Comparison of ENCODE assay signal across 1 cellular context in genomic region chr12:67042697-67043131, GRCh38.
TF ChIP-seq lines count a peak whose summit lies in the region.

No MANE protein-coding gene starts in this region.

TF ChIP-seq in HEK293, 187 proteins besides CTCF, POLR2A, EP300 and RAD21 (continued from another document and continues in another):
- TF ChIP-seq, protein P1, sequence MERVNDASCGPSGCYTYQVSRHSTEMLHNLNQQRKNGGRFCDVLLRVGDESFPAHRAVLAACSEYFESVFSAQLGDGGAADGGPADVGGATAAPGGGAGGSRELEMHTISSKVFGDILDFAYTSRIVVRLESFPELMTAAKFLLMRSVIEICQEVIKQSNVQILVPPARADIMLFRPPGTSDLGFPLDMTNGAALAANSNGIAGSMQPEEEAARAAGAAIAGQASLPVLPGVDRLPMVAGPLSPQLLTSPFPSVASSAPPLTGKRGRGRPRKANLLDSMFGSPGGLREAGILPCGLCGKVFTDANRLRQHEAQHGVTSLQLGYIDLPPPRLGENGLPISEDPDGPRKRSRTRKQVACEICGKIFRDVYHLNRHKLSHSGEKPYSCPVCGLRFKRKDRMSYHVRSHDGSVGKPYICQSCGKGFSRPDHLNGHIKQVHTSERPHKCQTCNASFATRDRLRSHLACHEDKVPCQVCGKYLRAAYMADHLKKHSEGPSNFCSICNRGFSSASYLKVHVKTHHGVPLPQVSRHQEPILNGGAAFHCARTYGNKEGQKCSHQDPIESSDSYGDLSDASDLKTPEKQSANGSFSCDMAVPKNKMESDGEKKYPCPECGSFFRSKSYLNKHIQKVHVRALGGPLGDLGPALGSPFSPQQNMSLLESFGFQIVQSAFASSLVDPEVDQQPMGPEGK (tag by site-specific recombination; IDR thresholded peaks at IDR 0.05): peak; percentile 42; the same call in 1 of the 2 replicates
- TF ChIP-seq ZNF48 (tag by site-specific recombination; IDR thresholded peaks at IDR 0.05): no peak
- no peak for TF ChIP-seq ZNF777 (tag by site-specific recombination; IDR thresholded peaks at IDR 0.05; ENCODE audit: borderline replicate concordance)
- peak; percentile 45; the same call in 1 of the 2 replicates for TF ChIP-seq ZNF324 (tag by site-specific recombination; IDR thresholded peaks at IDR 0.05)
- no peak for TF ChIP-seq GFI1B (tag by site-specific recombination; IDR thresholded peaks at IDR 0.05)
- no peak for TF ChIP-seq ZSCAN30 (tag by site-specific recombination; IDR thresholded peaks at IDR 0.05)
- TF ChIP-seq, protein P2, sequence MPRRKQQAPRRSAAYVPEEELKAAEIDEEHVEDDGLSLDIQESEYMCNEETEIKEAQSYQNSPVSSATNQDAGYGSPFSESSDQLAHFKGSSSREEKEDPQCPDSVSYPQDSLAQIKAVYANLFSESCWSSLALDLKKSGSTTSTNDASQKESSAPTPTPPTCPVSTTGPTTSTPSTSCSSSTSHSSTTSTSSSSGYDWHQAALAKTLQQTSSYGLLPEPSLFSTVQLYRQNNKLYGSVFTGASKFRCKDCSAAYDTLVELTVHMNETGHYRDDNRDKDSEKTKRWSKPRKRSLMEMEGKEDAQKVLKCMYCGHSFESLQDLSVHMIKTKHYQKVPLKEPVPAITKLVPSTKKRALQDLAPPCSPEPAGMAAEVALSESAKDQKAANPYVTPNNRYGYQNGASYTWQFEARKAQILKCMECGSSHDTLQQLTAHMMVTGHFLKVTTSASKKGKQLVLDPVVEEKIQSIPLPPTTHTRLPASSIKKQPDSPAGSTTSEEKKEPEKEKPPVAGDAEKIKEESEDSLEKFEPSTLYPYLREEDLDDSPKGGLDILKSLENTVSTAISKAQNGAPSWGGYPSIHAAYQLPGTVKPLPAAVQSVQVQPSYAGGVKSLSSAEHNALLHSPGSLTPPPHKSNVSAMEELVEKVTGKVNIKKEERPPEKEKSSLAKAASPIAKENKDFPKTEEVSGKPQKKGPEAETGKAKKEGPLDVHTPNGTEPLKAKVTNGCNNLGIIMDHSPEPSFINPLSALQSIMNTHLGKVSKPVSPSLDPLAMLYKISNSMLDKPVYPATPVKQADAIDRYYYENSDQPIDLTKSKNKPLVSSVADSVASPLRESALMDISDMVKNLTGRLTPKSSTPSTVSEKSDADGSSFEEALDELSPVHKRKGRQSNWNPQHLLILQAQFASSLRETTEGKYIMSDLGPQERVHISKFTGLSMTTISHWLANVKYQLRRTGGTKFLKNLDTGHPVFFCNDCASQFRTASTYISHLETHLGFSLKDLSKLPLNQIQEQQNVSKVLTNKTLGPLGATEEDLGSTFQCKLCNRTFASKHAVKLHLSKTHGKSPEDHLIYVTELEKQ (tag by site-specific recombination; IDR thresholded peaks at IDR 0.05; ENCODE audit: borderline replicate concordance): peak; percentile 85
- TF ChIP-seq TRIM28 (IDR thresholded peaks at IDR 0.05; ENCODE audit: borderline replicate concordance, low read length): peak; percentile 85
- TF ChIP-seq, protein P3, sequence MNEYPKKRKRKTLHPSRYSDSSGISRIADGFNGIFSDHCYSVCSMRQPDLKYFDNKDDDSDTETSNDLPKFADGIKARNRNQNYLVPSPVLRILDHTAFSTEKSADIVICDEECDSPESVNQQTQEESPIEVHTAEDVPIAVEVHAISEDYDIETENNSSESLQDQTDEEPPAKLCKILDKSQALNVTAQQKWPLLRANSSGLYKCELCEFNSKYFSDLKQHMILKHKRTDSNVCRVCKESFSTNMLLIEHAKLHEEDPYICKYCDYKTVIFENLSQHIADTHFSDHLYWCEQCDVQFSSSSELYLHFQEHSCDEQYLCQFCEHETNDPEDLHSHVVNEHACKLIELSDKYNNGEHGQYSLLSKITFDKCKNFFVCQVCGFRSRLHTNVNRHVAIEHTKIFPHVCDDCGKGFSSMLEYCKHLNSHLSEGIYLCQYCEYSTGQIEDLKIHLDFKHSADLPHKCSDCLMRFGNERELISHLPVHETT (tag by site-specific recombination; IDR thresholded peaks at IDR 0.05): peak; percentile 57; the same call in 1 of the 2 replicates
- TF ChIP-seq SP2 (tag by site-specific recombination; IDR thresholded peaks at IDR 0.05): 0 out of 2 replicates have a peak, but pooled peaks have one; percentile 22
- peak; percentile 68 for TF ChIP-seq HIC1 (tag by site-specific recombination; IDR thresholded peaks at IDR 0.05)
- peak; percentile 59 for TF ChIP-seq KLF8 (tag by site-specific recombination; IDR thresholded peaks at IDR 0.05)
- peak; percentile 81 for TF ChIP-seq KLF9 (tag by site-specific recombination; IDR thresholded peaks at IDR 0.05; ENCODE audit: low read depth)
- no peak for TF ChIP-seq ZNF416 (tag by site-specific recombination; IDR thresholded peaks at IDR 0.05)
- no peak for TF ChIP-seq ZNF114 (tag by site-specific recombination; IDR thresholded peaks at IDR 0.05)
- TF ChIP-seq, protein P4, sequence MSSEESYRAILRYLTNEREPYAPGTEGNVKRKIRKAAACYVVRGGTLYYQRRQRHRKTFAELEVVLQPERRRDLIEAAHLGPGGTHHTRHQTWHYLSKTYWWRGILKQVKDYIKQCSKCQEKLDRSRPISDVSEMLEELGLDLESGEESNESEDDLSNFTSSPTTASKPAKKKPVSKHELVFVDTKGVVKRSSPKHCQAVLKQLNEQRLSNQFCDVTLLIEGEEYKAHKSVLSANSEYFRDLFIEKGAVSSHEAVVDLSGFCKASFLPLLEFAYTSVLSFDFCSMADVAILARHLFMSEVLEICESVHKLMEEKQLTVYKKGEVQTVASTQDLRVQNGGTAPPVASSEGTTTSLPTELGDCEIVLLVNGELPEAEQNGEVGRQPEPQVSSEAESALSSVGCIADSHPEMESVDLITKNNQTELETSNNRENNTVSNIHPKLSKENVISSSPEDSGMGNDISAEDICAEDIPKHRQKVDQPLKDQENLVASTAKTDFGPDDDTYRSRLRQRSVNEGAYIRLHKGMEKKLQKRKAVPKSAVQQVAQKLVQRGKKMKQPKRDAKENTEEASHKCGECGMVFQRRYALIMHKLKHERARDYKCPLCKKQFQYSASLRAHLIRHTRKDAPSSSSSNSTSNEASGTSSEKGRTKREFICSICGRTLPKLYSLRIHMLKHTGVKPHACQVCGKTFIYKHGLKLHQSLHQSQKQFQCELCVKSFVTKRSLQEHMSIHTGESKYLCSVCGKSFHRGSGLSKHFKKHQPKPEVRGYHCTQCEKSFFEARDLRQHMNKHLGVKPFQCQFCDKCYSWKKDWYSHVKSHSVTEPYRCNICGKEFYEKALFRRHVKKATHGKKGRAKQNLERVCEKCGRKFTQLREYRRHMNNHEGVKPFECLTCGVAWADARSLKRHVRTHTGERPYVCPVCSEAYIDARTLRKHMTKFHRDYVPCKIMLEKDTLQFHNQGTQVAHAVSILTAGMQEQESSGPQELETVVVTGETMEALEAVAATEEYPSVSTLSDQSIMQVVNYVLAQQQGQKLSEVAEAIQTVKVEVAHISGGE (tag by site-specific recombination; conservative IDR thresholded peaks at IDR 0.05; ENCODE audit: low read depth): no peak
- peak; percentile 36; the same call in 1 of the 2 replicates for TF ChIP-seq ZSCAN4 (tag by site-specific recombination; IDR thresholded peaks at IDR 0.05)
- TF ChIP-seq ZXDB (tag by site-specific recombination; IDR thresholded peaks at IDR 0.05): peak; percentile 60; the same call in 1 of the 2 replicates
- TF ChIP-seq ZNF600 (tag by site-specific recombination; IDR thresholded peaks at IDR 0.05): peak; percentile 98
- TF ChIP-seq FEZF1 (tag by site-specific recombination; IDR thresholded peaks at IDR 0.05): peak; percentile 43; the same call in 1 of the 2 replicates
- peak; percentile 76; the same call in 1 of the 2 replicates for TF ChIP-seq ZNF501 (tag by site-specific recombination; IDR thresholded peaks at IDR 0.05)
- peak; percentile 39; the same call in 1 of the 2 replicates for TF ChIP-seq MEIS1 (CRISPR knock-in tag; IDR thresholded peaks at IDR 0.05; ENCODE audit: borderline replicate concordance)
- TF ChIP-seq ZNF626 (tag by site-specific recombination; IDR thresholded peaks at IDR 0.05): no peak
- peak; percentile 96 for TF ChIP-seq ZBTB17 (tag by site-specific recombination; IDR thresholded peaks at IDR 0.05)
- peak; percentile 83 for TF ChIP-seq ZNF629 (tag by site-specific recombination; IDR thresholded peaks at IDR 0.05)
- peak; percentile 60 for TF ChIP-seq KLF17 (tag by site-specific recombination; IDR thresholded peaks at IDR 0.05)
- peak; percentile 24; the same call in 1 of the 2 replicates for TF ChIP-seq ZNF394 (tag by site-specific recombination; IDR thresholded peaks at IDR 0.05; ENCODE audit: borderline replicate concordance)
- TF ChIP-seq OSR2 (tag by site-specific recombination; IDR thresholded peaks at IDR 0.05): peak; percentile 87
- peak; percentile 77 for TF ChIP-seq ZNF366 (tag by site-specific recombination; conservative IDR thresholded peaks at IDR 0.05)
- TF ChIP-seq, protein P5, sequence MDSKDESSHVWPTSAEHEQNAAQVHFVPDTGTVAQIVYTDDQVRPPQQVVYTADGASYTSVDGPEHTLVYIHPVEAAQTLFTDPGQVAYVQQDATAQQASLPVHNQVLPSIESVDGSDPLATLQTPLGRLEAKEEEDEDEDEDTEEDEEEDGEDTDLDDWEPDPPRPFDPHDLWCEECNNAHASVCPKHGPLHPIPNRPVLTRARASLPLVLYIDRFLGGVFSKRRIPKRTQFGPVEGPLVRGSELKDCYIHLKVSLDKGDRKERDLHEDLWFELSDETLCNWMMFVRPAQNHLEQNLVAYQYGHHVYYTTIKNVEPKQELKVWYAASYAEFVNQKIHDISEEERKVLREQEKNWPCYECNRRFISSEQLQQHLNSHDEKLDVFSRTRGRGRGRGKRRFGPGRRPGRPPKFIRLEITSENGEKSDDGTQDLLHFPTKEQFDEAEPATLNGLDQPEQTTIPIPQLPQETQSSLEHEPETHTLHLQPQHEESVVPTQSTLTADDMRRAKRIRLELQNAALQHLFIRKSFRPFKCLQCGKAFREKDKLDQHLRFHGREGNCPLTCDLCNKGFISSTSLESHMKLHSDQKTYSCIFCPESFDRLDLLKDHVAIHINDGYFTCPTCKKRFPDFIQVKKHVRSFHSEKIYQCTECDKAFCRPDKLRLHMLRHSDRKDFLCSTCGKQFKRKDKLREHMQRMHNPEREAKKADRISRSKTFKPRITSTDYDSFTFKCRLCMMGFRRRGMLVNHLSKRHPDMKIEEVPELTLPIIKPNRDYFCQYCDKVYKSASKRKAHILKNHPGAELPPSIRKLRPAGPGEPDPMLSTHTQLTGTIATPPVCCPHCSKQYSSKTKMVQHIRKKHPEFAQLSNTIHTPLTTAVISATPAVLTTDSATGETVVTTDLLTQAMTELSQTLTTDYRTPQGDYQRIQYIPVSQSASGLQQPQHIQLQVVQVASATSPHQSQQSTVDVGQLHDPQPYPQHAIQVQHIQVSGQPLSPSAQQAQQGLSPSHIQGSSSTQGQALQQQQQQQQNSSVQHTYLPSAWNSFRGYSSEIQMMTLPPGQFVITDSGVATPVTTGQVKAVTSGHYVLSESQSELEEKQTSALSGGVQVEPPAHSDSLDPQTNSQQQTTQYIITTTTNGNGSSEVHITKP (tag by site-specific recombination; IDR thresholded peaks at IDR 0.05): peak; percentile 79
- peak; percentile 83 for TF ChIP-seq ZIC2 (tag by site-specific recombination; IDR thresholded peaks at IDR 0.05)
- TF ChIP-seq BCL11A (tag by site-specific recombination; IDR thresholded peaks at IDR 0.05; ENCODE audit: low read depth): peak; percentile 42; the same call in 1 of the 2 replicates
- 0 out of 2 replicates have a peak, but pooled peaks have one; percentile 43 for TF ChIP-seq ZNF24 (tag by site-specific recombination; IDR thresholded peaks at IDR 0.05)
- peak; percentile 14; the same call in 1 of the 2 replicates for TF ChIP-seq GLIS1 (tag by site-specific recombination; IDR thresholded peaks at IDR 0.05)
- peak; percentile 52 for TF ChIP-seq ZNF660 (tag by site-specific recombination; IDR thresholded peaks at IDR 0.05)
- TF ChIP-seq ZNF10 (tag by site-specific recombination; IDR thresholded peaks at IDR 0.05): 0 out of 2 replicates have a peak, but pooled peaks have one; percentile 25
- peak; percentile 78 for TF ChIP-seq ZBTB20 (tag by site-specific recombination; IDR thresholded peaks at IDR 0.05)
- peak; percentile 75 for TF ChIP-seq ZNF843 (tag by site-specific recombination; IDR thresholded peaks at IDR 0.05)
- TF ChIP-seq ZBTB21 (tag by site-specific recombination; IDR thresholded peaks at IDR 0.05): no peak
- TF ChIP-seq, protein P6, sequence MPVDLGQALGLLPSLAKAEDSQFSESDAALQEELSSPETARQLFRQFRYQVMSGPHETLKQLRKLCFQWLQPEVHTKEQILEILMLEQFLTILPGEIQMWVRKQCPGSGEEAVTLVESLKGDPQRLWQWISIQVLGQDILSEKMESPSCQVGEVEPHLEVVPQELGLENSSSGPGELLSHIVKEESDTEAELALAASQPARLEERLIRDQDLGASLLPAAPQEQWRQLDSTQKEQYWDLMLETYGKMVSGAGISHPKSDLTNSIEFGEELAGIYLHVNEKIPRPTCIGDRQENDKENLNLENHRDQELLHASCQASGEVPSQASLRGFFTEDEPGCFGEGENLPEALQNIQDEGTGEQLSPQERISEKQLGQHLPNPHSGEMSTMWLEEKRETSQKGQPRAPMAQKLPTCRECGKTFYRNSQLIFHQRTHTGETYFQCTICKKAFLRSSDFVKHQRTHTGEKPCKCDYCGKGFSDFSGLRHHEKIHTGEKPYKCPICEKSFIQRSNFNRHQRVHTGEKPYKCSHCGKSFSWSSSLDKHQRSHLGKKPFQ (tag by site-specific recombination; IDR thresholded peaks at IDR 0.05): peak; percentile 89
